Comparison of ENCODE assay signal across 22 cellular contexts in genomic region chr3:45921158-45922038, GRCh38. TPM values are rescaled to one million over a fixed set of nuclear protein-coding genes. Genes with fewer than 3 reads are reported as not detected.
DNase-seq lines count a peak whose midpoint lies in the region; ATAC-seq and TF ChIP-seq lines count a peak whose summit lies in the region.
"Had no signal": no experiment of that assay in that cellular context is flagged by ENCODE, and none has a peak within 500 bp of the region (broad histone marks: within the 10 kb centered on the region; RNA-seq: fewer than 3 reads in every experiment).

No MANE protein-coding gene starts in this region.

- no peaks in the 10 kb centered on the region for H3K23me2 ChIP-seq in H9 (ENCODE audit: insufficient read length, low read depth, low read length, poor library complexity, severe bottlenecking)

- no peak overlapping the region for H3K27ac ChIP-seq in H9 (ENCODE audit: insufficient read length, low read depth, low read length)
- H3K27ac ChIP-seq: 22Rv1, C4-2B had no signal

- H4K91ac ChIP-seq in H9 (ENCODE audit: insufficient read length, low read depth, low read length) = no peak overlapping the region

- no peak overlapping the region for H2BK15ac ChIP-seq in H9 (ENCODE audit: low read depth, low read length)

- no peak overlapping the region for H3K14ac ChIP-seq in H9 (ENCODE audit: insufficient read depth, low read length)

- H2BK12ac ChIP-seq in H9 (ENCODE audit: insufficient read length, low read depth, low read length) = no peak overlapping the region

- H3K4ac ChIP-seq in H9 (ENCODE audit: low read depth, low read length) = no peak overlapping the region

- no peaks in the 10 kb centered on the region for H3K27me3 ChIP-seq in H9 (ENCODE audit: insufficient read depth, low read length)

- no peak overlapping the region for H2BK5ac ChIP-seq in H9 (ENCODE audit: insufficient read length, low read length)

- CTCF ChIA-PET in activated CD8-positive, alpha-beta T cell treated with anti-CD3 and anti-CD28 coated beads, Interleukin-2, amount 10 ng/mL, durations not matched to agents 7 days and 5 days (lab: Charles Lee) = interaction anchor here (0.7 to 3.9 kb wide), 4 partner anchors 9 to 423 kb away, joined by 3 to 21 read pairs (median 8); no protein-coding TSS in a partner anchor
- CTCF ChIA-PET in activated CD8-positive, alpha-beta T cell treated with anti-CD3 and anti-CD28 coated beads for 36 hours (lab: Charles Lee) = interaction anchor here (1.2 to 35.9 kb wide), 4 partner anchors 10 to 162 kb away, joined by 3 to 656 read pairs (median 4); no protein-coding TSS in a partner anchor

- no peaks in the 10 kb centered on the region for H3K9me3 ChIP-seq in H9 (ENCODE audit: control insufficient read depth, low read depth, low read length)

- POLR2A ChIA-PET in activated CD8-positive, alpha-beta T cell treated with anti-CD3 and anti-CD28 coated beads, Interleukin-2, amount 10 ng/mL, durations not matched to agents 7 days and 5 days (lab: Charles Lee) = no interaction called here
- POLR2A ChIA-PET in activated CD8-positive, alpha-beta T cell treated with anti-CD3 and anti-CD28 coated beads for 36 hours (lab: Charles Lee) = interaction anchor here (1.4 to 1.8 kb wide), 2 partner anchors 22 to 33 kb away, joined by 6 to 7 read pairs; partner anchors contain the start of gene CXCR6
- POLR2A ChIA-PET in naive thymus-derived CD8-positive, alpha-beta T cell (lab: Charles Lee) = no interaction called here

- no peak overlapping the region for H2BK120ac ChIP-seq in H9 (ENCODE audit: low read depth, low read length, poor library complexity, severe bottlenecking)

- H4K8ac ChIP-seq in H9 (replicated peaks; ENCODE audit: insufficient read length, low read depth, low read length) = no peak overlapping the region

- peak overlapping the region; percentile 66 for H3K27ac Mint-ChIP-seq in activated CD8-positive, alpha-beta T cell treated with anti-CD3 and anti-CD28 coated beads, Interleukin-2, amount 10 ng/mL, durations not matched to agents 7 days and 5 days
- no peak overlapping the region for H3K27ac Mint-ChIP-seq in activated CD8-positive, alpha-beta T cell treated with anti-CD3 and anti-CD28 coated beads for 36 hours
- peak overlapping the region in 2 of 3 experiments; percentile 22 to 61; a peak in 3 of 7 replicates for H3K27ac Mint-ChIP-seq in H9
- H3K27ac Mint-ChIP-seq in central memory CD8-positive, alpha-beta T cell (ENCODE audit: low read depth) = peak overlapping the region; percentile 94
- peak overlapping the region; percentile 46 to 95 (median 76) for H3K27ac Mint-ChIP-seq in naive thymus-derived CD8-positive, alpha-beta T cell
- H3K27ac Mint-ChIP-seq in activated CD4-positive, alpha-beta T cell treated with anti-CD3 and anti-CD28 coated beads, Interleukin-2, amount 10 ng/mL, durations not matched to agents 24 days and 14 days = no peak overlapping the region
- H3K27ac Mint-ChIP-seq: IgD-negative memory B cell had no signal

- no peaks in the 10 kb centered on the region for H3K79me1 ChIP-seq in H9 (ENCODE audit: insufficient read depth, low read depth, low read length, poor library complexity, severe bottlenecking)

- no peaks in the 10 kb centered on the region for H3K9me3 Mint-ChIP-seq in activated CD8-positive, alpha-beta T cell treated with anti-CD3 and anti-CD28 coated beads, Interleukin-2, amount 10 ng/mL, durations not matched to agents 7 days and 5 days (ENCODE audit: insufficient read depth)
- no peaks in the 10 kb centered on the region for H3K9me3 Mint-ChIP-seq in activated CD8-positive, alpha-beta T cell treated with anti-CD3 and anti-CD28 coated beads for 36 hours
- no peaks in the 10 kb centered on the region for H3K9me3 Mint-ChIP-seq in H9
- no peaks in the 10 kb centered on the region for H3K9me3 Mint-ChIP-seq in central memory CD8-positive, alpha-beta T cell
- no peaks in the 10 kb centered on the region for H3K9me3 Mint-ChIP-seq in naive thymus-derived CD8-positive, alpha-beta T cell
- H3K9me3 Mint-ChIP-seq in activated CD4-positive, alpha-beta T cell treated with anti-CD3 and anti-CD28 coated beads, Interleukin-2, amount 10 ng/mL, durations not matched to agents 24 days and 14 days = no peaks in the 10 kb centered on the region
- H3K9me3 Mint-ChIP-seq: IgD-negative memory B cell had no signal

- DNase-seq in activated CD8-positive, alpha-beta T cell treated with anti-CD3 and anti-CD28 coated beads, Interleukin-2, amount 10 ng/mL, durations not matched to agents 7 days and 5 days = no peak
- DNase-seq in activated CD8-positive, alpha-beta T cell treated with anti-CD3 and anti-CD28 coated beads for 36 hours = no peak
- no peak for DNase-seq in H9
- DNase-seq in central memory CD8-positive, alpha-beta T cell (ENCODE audit: low spot score in 2 of 2) = no peak
- DNase-seq in naive thymus-derived CD8-positive, alpha-beta T cell = no peak
- DNase-seq in KG1 (lab: John Stamatoyannopoulos, UW) = no peak
- DNase-seq in activated CD4-positive, alpha-beta T cell treated with anti-CD3 and anti-CD28 coated beads, Interleukin-2, amount 10 ng/mL, durations not matched to agents 24 days and 14 days = no peak
- DNase-seq: AML-193, DMS153, GF-D8, H7, NCI-H1092 treated with DMSO at 0.1 percent for 48 hours, NCI-H2081, NCI-H2171 treated with DMSO at 0.1 percent for 48 hours, NCI-H446 treated with DMSO at 0.1 percent for 48 hours, NCI-H69 had no signal

- H3K4me1 Mint-ChIP-seq in activated CD8-positive, alpha-beta T cell treated with anti-CD3 and anti-CD28 coated beads, Interleukin-2, amount 10 ng/mL, durations not matched to agents 7 days and 5 days (ENCODE audit: low read depth) = peaks cover 26% of the 10 kb centered on the region
- peaks cover 23% of the 10 kb centered on the region for H3K4me1 Mint-ChIP-seq in activated CD8-positive, alpha-beta T cell treated with anti-CD3 and anti-CD28 coated beads for 36 hours (ENCODE audit: low read depth)
- H3K4me1 Mint-ChIP-seq in H9 = peaks cover 0 to 3% of the 10 kb centered on the region in 2 experiments; a peak in 1 of 4 replicates
- H3K4me1 Mint-ChIP-seq in central memory CD8-positive, alpha-beta T cell = peaks cover 39% of the 10 kb centered on the region
- peaks cover 9 to 36% (median 28%) of the 10 kb centered on the region in 4 donors for H3K4me1 Mint-ChIP-seq in naive thymus-derived CD8-positive, alpha-beta T cell
- H3K4me1 Mint-ChIP-seq in activated CD4-positive, alpha-beta T cell treated with anti-CD3 and anti-CD28 coated beads, Interleukin-2, amount 10 ng/mL, durations not matched to agents 24 days and 14 days = peaks cover 14% of the 10 kb centered on the region

- H3K9ac ChIP-seq in H9 (ENCODE audit: extremely low read depth, insufficient read length, low read length) = no peak overlapping the region

- H2AK5ac ChIP-seq in H9 (ENCODE audit: insufficient read length, low read length) = no peak overlapping the region

- no peak for ATAC-seq in activated CD8-positive, alpha-beta T cell treated with anti-CD3 and anti-CD28 coated beads, Interleukin-2, amount 10 ng/mL, durations not matched to agents 7 days and 5 days
- ATAC-seq in activated CD8-positive, alpha-beta T cell treated with anti-CD3 and anti-CD28 coated beads for 36 hours = no peak
- ATAC-seq in central memory CD8-positive, alpha-beta T cell (replicated peaks; ENCODE audit: extremely low read depth, poor library complexity, severe bottlenecking) = no peak
- ATAC-seq in naive thymus-derived CD8-positive, alpha-beta T cell = peak in 1 of 2 donors; percentile 18
- no peak for ATAC-seq in HG02884 (IDR thresholded peaks at IDR 0.05; ENCODE audit: unreplicated experiment)
- ATAC-seq: Panc1 had no signal

- intact Hi-C loops in activated CD8-positive, alpha-beta T cell treated with anti-CD3 and anti-CD28 coated beads for 36 hours (cut with micrococcal nuclease) = no loop called here
- intact Hi-C loops in activated CD4-positive, alpha-beta T cell treated with anti-CD3 and anti-CD28 coated beads, Interleukin-2, amount 10 ng/mL, durations not matched to agents 24 days and 14 days (cut with micrococcal nuclease) = no loop called here

- H3K4me2 ChIP-seq in H9 (ENCODE audit: insufficient read depth, insufficient read length, low read length) = no peak overlapping the region

- no peak for TF ChIP-seq CTCF in activated CD8-positive, alpha-beta T cell treated with anti-CD3 and anti-CD28 coated beads for 36 hours (IDR thresholded peaks at IDR 0.05)
- TF ChIP-seq CTCF in H9 (conservative IDR thresholded peaks at IDR 0.05) = no peak

- WGBS in H9 (ENCODE audit: extremely low coverage, insufficient read length, low lambda C conversion rate) = no CpG with 5 or more reads among the region's 14 CpGs

- no peaks in the 10 kb centered on the region for H3K79me2 ChIP-seq in H9 (ENCODE audit: insufficient read depth, low read length)

- no peak overlapping the region for H2BK20ac ChIP-seq in H9 (ENCODE audit: low read depth, low read length, poor library complexity, severe bottlenecking)

- no peak overlapping the region for H2AFZ ChIP-seq in H9 (ENCODE audit: low read length)

- H4K20me1 ChIP-seq in H9 (ENCODE audit: control insufficient read depth, insufficient read depth, insufficient read length) = no peaks in the 10 kb centered on the region

- H3K56ac ChIP-seq in H9 (ENCODE audit: insufficient read length, low read depth, low read length) = no peak overlapping the region

- no peak overlapping the region for H4K5ac ChIP-seq in H9 (ENCODE audit: insufficient read length, low read depth, low read length)

- no peak overlapping the region for H3T11ph ChIP-seq in H9 (ENCODE audit: low read length)

- no peak overlapping the region for H3K18ac ChIP-seq in H9 (ENCODE audit: insufficient read length, low read depth, low read length)

- no peaks in the 10 kb centered on the region for H3K27me3 Mint-ChIP-seq in activated CD8-positive, alpha-beta T cell treated with anti-CD3 and anti-CD28 coated beads, Interleukin-2, amount 10 ng/mL, durations not matched to agents 7 days and 5 days (ENCODE audit: low read depth)
- H3K27me3 Mint-ChIP-seq in activated CD8-positive, alpha-beta T cell treated with anti-CD3 and anti-CD28 coated beads for 36 hours = no peaks in the 10 kb centered on the region
- peaks cover 3% of the 10 kb centered on the region for H3K27me3 Mint-ChIP-seq in H9 (ENCODE audit: low read depth)
- H3K27me3 Mint-ChIP-seq in central memory CD8-positive, alpha-beta T cell = no peaks in the 10 kb centered on the region
- H3K27me3 Mint-ChIP-seq in naive thymus-derived CD8-positive, alpha-beta T cell = no peaks in the 10 kb centered on the region
- no peaks in the 10 kb centered on the region for H3K27me3 Mint-ChIP-seq in activated CD4-positive, alpha-beta T cell treated with anti-CD3 and anti-CD28 coated beads, Interleukin-2, amount 10 ng/mL, durations not matched to agents 24 days and 14 days
- H3K27me3 Mint-ChIP-seq: IgD-negative memory B cell had no signal

- H3K23ac ChIP-seq in H9 (ENCODE audit: insufficient read length, low read depth, low read length) = no peak overlapping the region

- no peak overlapping the region for H3K4me3 Mint-ChIP-seq in activated CD8-positive, alpha-beta T cell treated with anti-CD3 and anti-CD28 coated beads, Interleukin-2, amount 10 ng/mL, durations not matched to agents 7 days and 5 days
- no peak overlapping the region for H3K4me3 Mint-ChIP-seq in activated CD8-positive, alpha-beta T cell treated with anti-CD3 and anti-CD28 coated beads for 36 hours
- no peak overlapping the region for H3K4me3 Mint-ChIP-seq in H9
- no peak overlapping the region for H3K4me3 Mint-ChIP-seq in central memory CD8-positive, alpha-beta T cell
- H3K4me3 Mint-ChIP-seq in naive thymus-derived CD8-positive, alpha-beta T cell = peak overlapping the region in 2 of 10 donors; percentile 15 to 49
- H3K4me3 Mint-ChIP-seq in activated CD4-positive, alpha-beta T cell treated with anti-CD3 and anti-CD28 coated beads, Interleukin-2, amount 10 ng/mL, durations not matched to agents 24 days and 14 days = no peak overlapping the region
- H3K4me3 Mint-ChIP-seq: IgD-negative memory B cell had no signal

- peaks cover 61% of the 10 kb centered on the region for H3K36me3 Mint-ChIP-seq in activated CD8-positive, alpha-beta T cell treated with anti-CD3 and anti-CD28 coated beads, Interleukin-2, amount 10 ng/mL, durations not matched to agents 7 days and 5 days (ENCODE audit: low read depth)
- peaks cover 43% of the 10 kb centered on the region for H3K36me3 Mint-ChIP-seq in activated CD8-positive, alpha-beta T cell treated with anti-CD3 and anti-CD28 coated beads for 36 hours (ENCODE audit: low read depth)
- H3K36me3 Mint-ChIP-seq in H9 (ENCODE audit: insufficient read depth in 1 of 3, low read depth in 3 of 3) = peaks cover 2 to 45% (median 35%) of the 10 kb centered on the region in 3 experiments; a peak in 6 of 7 replicates
- H3K36me3 Mint-ChIP-seq in central memory CD8-positive, alpha-beta T cell (ENCODE audit: insufficient read depth) = peaks cover 45% of the 10 kb centered on the region
- H3K36me3 Mint-ChIP-seq in naive thymus-derived CD8-positive, alpha-beta T cell = peaks cover 0 to 69% (median 18%) of the 10 kb centered on the region in 3 donors
- peaks cover 76% of the 10 kb centered on the region for H3K36me3 Mint-ChIP-seq in activated CD4-positive, alpha-beta T cell treated with anti-CD3 and anti-CD28 coated beads, Interleukin-2, amount 10 ng/mL, durations not matched to agents 24 days and 14 days (ENCODE audit: low read depth)

- no peaks in the 10 kb centered on the region for H3K4me1 ChIP-seq in H9 (ENCODE audit: insufficient read depth, low read length)

RNA-seq across cellular contexts. Expression of gene CXCR6, which starts 21.9 kb away (rescaled TPM):
- total RNA-seq in activated CD8-positive, alpha-beta T cell treated with anti-CD3 and anti-CD28 coated beads, Interleukin-2, amount 10 ng/mL, durations not matched to agents 7 days and 5 days = 10 to 100 TPM; 26.5 to 27.6 TPM
- 1 to 10 TPM; 3.2 to 3.4 TPM for total RNA-seq in activated CD8-positive, alpha-beta T cell treated with anti-CD3 and anti-CD28 coated beads for 36 hours
- total RNA-seq in H9 (2021) = not detected in 2 replicates
- under 1 TPM; 0.25 to 0.34 TPM for total RNA-seq in naive thymus-derived CD8-positive, alpha-beta T cell
- polyA plus RNA-seq in naive thymus-derived CD8-positive, alpha-beta T cell = 1 to 10 TPM in 1 of 3 donors, under 1 TPM in 2; 0.42 to 9.3 (median 0.80) TPM
- total RNA-seq in activated CD4-positive, alpha-beta T cell treated with anti-CD3 and anti-CD28 coated beads, Interleukin-2, amount 10 ng/mL, durations not matched to agents 24 days and 14 days = 15.2 TPM in 2 replicates
- total RNA-seq: H7, SK-MEL-5 had no signal

RNA-seq across cellular contexts. Expression of gene CCR9, which starts 35.1 kb away (rescaled TPM):
- under 1 TPM in 1 of 2 experiments, not detected in 1; 0.08 TPM for total RNA-seq in activated CD8-positive, alpha-beta T cell treated with anti-CD3 and anti-CD28 coated beads, Interleukin-2, amount 10 ng/mL, durations not matched to agents 7 days and 5 days
- under 1 TPM; 0.20 TPM for total RNA-seq in activated CD8-positive, alpha-beta T cell treated with anti-CD3 and anti-CD28 coated beads for 36 hours
- total RNA-seq in H9 (2021) = not detected in 2 replicates
- total RNA-seq in naive thymus-derived CD8-positive, alpha-beta T cell = 1 to 10 TPM; 1.9 to 2.0 TPM
- polyA plus RNA-seq in naive thymus-derived CD8-positive, alpha-beta T cell = under 1 TPM in 2 of 3 donors, not detected in 1; 0.33 to 0.49 TPM
- not detected in 2 replicates for total RNA-seq in activated CD4-positive, alpha-beta T cell treated with anti-CD3 and anti-CD28 coated beads, Interleukin-2, amount 10 ng/mL, durations not matched to agents 24 days and 14 days
- total RNA-seq: H7, SK-MEL-5 had no signal

Comparison
In these comparisons a context has a peak if more than half of its experiments do, and no peak if none do; other contexts are left out.
1. H3K27ac Mint-ChIP-seq: peak in activated CD8-positive, alpha-beta T cell treated with anti-CD3 and anti-CD28 coated beads, Interleukin-2, amount 10 ng/mL, durations not matched to agents 7 days and 5 days (single experiment), H9 (2 of 3), central memory CD8-positive, alpha-beta T cell (single experiment) and naive thymus-derived CD8-positive, alpha-beta T cell (10 of 10); none in activated CD8-positive, alpha-beta T cell treated with anti-CD3 and anti-CD28 coated beads for 36 hours (single experiment) and activated CD4-positive, alpha-beta T cell treated with anti-CD3 and anti-CD28 coated beads, Interleukin-2, amount 10 ng/mL, durations not matched to agents 24 days and 14 days (single experiment).